Comparison of ENCODE assay signal across 22 cellular contexts in the genomic region with DNA sequence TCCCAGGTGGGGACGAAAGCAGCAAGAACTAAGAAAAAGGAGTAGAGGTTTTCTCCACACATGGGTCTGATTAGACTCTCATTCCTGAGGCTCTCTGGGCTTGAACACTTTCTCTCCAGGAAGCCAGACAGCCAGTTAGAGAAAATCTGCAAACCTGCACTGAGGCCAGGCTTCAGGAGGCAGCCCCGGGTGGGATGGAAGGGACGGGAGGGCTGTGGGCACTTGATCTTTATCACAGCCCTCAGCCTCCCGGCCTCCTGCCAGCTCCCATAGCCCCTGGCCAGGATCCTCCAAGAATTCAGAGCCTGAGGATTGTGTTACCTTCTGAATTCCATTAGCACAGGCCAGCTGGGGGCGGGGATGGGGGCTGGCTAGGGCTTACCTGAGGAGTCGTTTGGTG. TPM values are rescaled to one million over a fixed set of nuclear protein-coding genes. Genes with fewer than 3 reads are reported as not detected.
DNase-seq lines count a peak whose midpoint lies in the region; ATAC-seq and TF ChIP-seq lines count a peak whose summit lies in the region.
"Had no signal": no experiment of that assay in that cellular context is flagged by ENCODE, and none has a peak within 500 bp of the region (broad histone marks: within the 10 kb centered on the region; RNA-seq: fewer than 3 reads in every experiment).

No MANE protein-coding gene starts in this region.

- no peaks in the 10 kb centered on the region for H3K27me3 ChIP-seq in HUES6 (ENCODE audit: control insufficient read depth, insufficient read depth, low read length)
- H3K27me3 ChIP-seq in endodermal cell (ENCODE audit: control insufficient read depth, insufficient read depth, low read length, poor library complexity, severe bottlenecking): no peaks in the 10 kb centered on the region
- H3K27me3 ChIP-seq in mammary epithelial cell (ENCODE audit: insufficient read depth, low read length): no peaks in the 10 kb centered on the region
- H3K27me3 ChIP-seq in left lung: no peaks in the 10 kb centered on the region
- H3K27me3 ChIP-seq: gastroesophageal sphincter had no signal

- WGBS in endodermal cell (ENCODE audit: insufficient coverage in 1 of 2, insufficient read length in 1 of 2), 2 experiments: 46 to 70% methylated on average over 2 to 6 of the region's 6 CpGs
- 6% methylated on average over 3 of the region's 6 CpGs for WGBS in mammary epithelial cell (ENCODE audit: low coverage, missing lambda C conversion rate)

- peaks cover 8% of the 10 kb centered on the region for H3K4me1 Mint-ChIP-seq in endodermal cell
- peaks cover 13% of the 10 kb centered on the region for H3K4me1 Mint-ChIP-seq in nephron progenitor cell
- H3K4me1 Mint-ChIP-seq: activated naive CD8-positive, alpha-beta T cell treated with anti-CD3 and anti-CD28 coated beads, Interleukin-2, amount 10 ng/mL, durations not matched to agents 7 days and 5 days; CD4-positive, alpha-beta memory T cell had no signal

- no peaks in the 10 kb centered on the region for H3K9me3 Mint-ChIP-seq in endodermal cell
- H3K9me3 Mint-ChIP-seq in nephron progenitor cell: peaks cover under 1% of the 10 kb centered on the region
- H3K9me3 Mint-ChIP-seq: activated naive CD8-positive, alpha-beta T cell treated with anti-CD3 and anti-CD28 coated beads, Interleukin-2, amount 10 ng/mL, durations not matched to agents 7 days and 5 days had no signal

- peak; percentile 32 for DNase-seq in COR-L47 (lab: John Stamatoyannopoulos, UW)
- DNase-seq in endodermal cell: peak; percentile 87
- peak; percentile 20 for DNase-seq in nephron progenitor cell
- no peak for DNase-seq in mammary epithelial cell
- DNase-seq in left lung: no peak
- DNase-seq: activated CD4-positive, alpha-beta T cell treated with anti-CD3 and anti-CD28 coated beads, Interleukin-2, amount 50 U/mL, for 48 hours; activated CD4-positive, CD25-positive, alpha-beta regulatory T cell; activated CD8-positive, alpha-beta memory T cell treated with anti-CD3 and anti-CD28 coated beads, Interleukin-2, amount 50 U/mL, for 48 hours; activated naive CD8-positive, alpha-beta T cell treated with anti-CD3 and anti-CD28 coated beads, Interleukin-2, amount 10 ng/mL, durations not matched to agents 7 days and 5 days; CD4-positive, alpha-beta memory T cell; DMS79 treated with DMSO at 0.1 percent for 48 hours; effector CD8-positive, alpha-beta T cell; NCI-H1092; NCI-H446; psoas muscle; substantia nigra had no signal

- H3K36me3 ChIP-seq in HUES6 (ENCODE audit: control insufficient read depth, insufficient read depth, low read length) (no peaks in the 10 kb centered on the region), endodermal cell (ENCODE audit: control insufficient read depth, insufficient read depth, low read length) (no peaks in the 10 kb centered on the region), mammary epithelial cell (ENCODE audit: insufficient read depth, low read length) (no peaks in the 10 kb centered on the region), left lung (no peaks in the 10 kb centered on the region)
- H3K36me3 ChIP-seq: gastroesophageal sphincter had no signal

- H3K36me3 Mint-ChIP-seq in endodermal cell (ENCODE audit: low read depth) (no peaks in the 10 kb centered on the region), nephron progenitor cell (ENCODE audit: low read depth) (no peaks in the 10 kb centered on the region)
- H3K36me3 Mint-ChIP-seq: activated naive CD8-positive, alpha-beta T cell treated with anti-CD3 and anti-CD28 coated beads, Interleukin-2, amount 10 ng/mL, durations not matched to agents 7 days and 5 days; brain; CD4-positive, alpha-beta memory T cell; mesothelial cell of epicardium had no signal

- no peaks in the 10 kb centered on the region for H4K20me1 ChIP-seq in mammary epithelial cell (ENCODE audit: insufficient read depth, low read length)

- H3K27me3 Mint-ChIP-seq in endodermal cell (ENCODE audit: insufficient read depth): no peaks in the 10 kb centered on the region
- peaks cover 35% of the 10 kb centered on the region for H3K27me3 Mint-ChIP-seq in nephron progenitor cell (ENCODE audit: low read depth, poor library complexity)

- no peak overlapping the region for H3K4me3 ChIP-seq in HUES6 (ENCODE audit: low read depth, low read length)
- no peak overlapping the region for H3K4me3 ChIP-seq in endodermal cell (ENCODE audit: low read length)
- H3K4me3 ChIP-seq in mammary epithelial cell (replicated peaks in 1 of 3; ENCODE audit: insufficient read depth in 1 of 3, low read depth in 2 of 3, low read length in 3 of 3): no peak overlapping the region
- H3K4me3 ChIP-seq in left lung: no peak overlapping the region
- H3K4me3 ChIP-seq: gastroesophageal sphincter, psoas muscle had no signal

- TF ChIP-seq CTCF in endodermal cell (conservative IDR thresholded peaks at IDR 0.05) (no peak), nephron progenitor cell (IDR thresholded peaks at IDR 0.05) (no peak), mammary epithelial cell (conservative IDR thresholded peaks at IDR 0.05 in 1 of 2, IDR thresholded peaks at IDR 0.05 in 1 of 2; ENCODE audit: extremely low read depth in 1 of 2, insufficient read depth in 1 of 2, low read depth in 1 of 2, low read length in 2 of 2) (no peak), left lung (IDR thresholded peaks at IDR 0.05) (no peak)

- H2AFZ ChIP-seq in mammary epithelial cell (ENCODE audit: low read depth, low read length): no peak overlapping the region

- ATAC-seq in GM18907 (IDR thresholded peaks at IDR 0.05; ENCODE audit: unreplicated experiment): no peak
- ATAC-seq in left lung: no peak
- ATAC-seq: gastroesophageal sphincter, HepG2, psoas muscle had no signal

- no peaks in the 10 kb centered on the region for H3K79me2 ChIP-seq in mammary epithelial cell (ENCODE audit: insufficient read depth, low read length)

- no peaks in the 10 kb centered on the region for H3K9me3 ChIP-seq in HUES6 (ENCODE audit: control insufficient read depth, insufficient read depth, low read depth, low read length)
- no peaks in the 10 kb centered on the region for H3K9me3 ChIP-seq in endodermal cell (ENCODE audit: control insufficient read depth, low read length)
- no peaks in the 10 kb centered on the region for H3K9me3 ChIP-seq in mammary epithelial cell (replicated peaks; ENCODE audit: insufficient read depth, low read length)
- no peaks in the 10 kb centered on the region for H3K9me3 ChIP-seq in left lung
- H3K9me3 ChIP-seq: gastroesophageal sphincter, psoas muscle had no signal

- intact Hi-C loops in mammary epithelial cell (cut with micrococcal nuclease): no loop called here
- intact Hi-C loops in left lung (cut with DNase I): no loop called here

- no peak overlapping the region for H3K9ac ChIP-seq in HUES6 (ENCODE audit: low read length)
- H3K9ac ChIP-seq in endodermal cell (ENCODE audit: extremely low read depth, low read length, poor library complexity, severe bottlenecking): no peak overlapping the region
- no peak overlapping the region for H3K9ac ChIP-seq in mammary epithelial cell (ENCODE audit: insufficient read depth, low read length)

- H3K27ac ChIP-seq in HUES6 (ENCODE audit: low read depth, low read length) (peak overlapping the region; percentile 50; the same call in 1 of the 2 replicates), endodermal cell (ENCODE audit: low read depth, low read length) (no peak overlapping the region), mammary epithelial cell (ENCODE audit: insufficient read depth, low read depth, low read length) (no peak overlapping the region), left lung (no peak overlapping the region)
- H3K27ac ChIP-seq: gastroesophageal sphincter, psoas muscle had no signal

- H3K4me3 Mint-ChIP-seq in endodermal cell: no peak overlapping the region
- H3K4me3 Mint-ChIP-seq in nephron progenitor cell: no peak overlapping the region
- H3K4me3 Mint-ChIP-seq: activated naive CD8-positive, alpha-beta T cell treated with anti-CD3 and anti-CD28 coated beads, Interleukin-2, amount 10 ng/mL, durations not matched to agents 7 days and 5 days; CD4-positive, alpha-beta memory T cell; mesothelial cell of epicardium had no signal

- no peak overlapping the region for H3K4me2 ChIP-seq in mammary epithelial cell (ENCODE audit: insufficient read depth, low read depth, low read length)

- peaks cover 30% of the 10 kb centered on the region for H3K4me1 ChIP-seq in HUES6 (ENCODE audit: control insufficient read depth, insufficient read depth, low read length)
- no peaks in the 10 kb centered on the region for H3K4me1 ChIP-seq in endodermal cell (ENCODE audit: control insufficient read depth, insufficient read depth, low read length)
- no peaks in the 10 kb centered on the region for H3K4me1 ChIP-seq in mammary epithelial cell (ENCODE audit: insufficient read depth, low read length)
- no peaks in the 10 kb centered on the region for H3K4me1 ChIP-seq in left lung
- H3K4me1 ChIP-seq: gastroesophageal sphincter, psoas muscle had no signal

- CTCF ChIA-PET in mammary epithelial cell (lab: Charles Lee; ENCODE audit: low non-redundant PET): no interaction called here

- BruUV-seq in mammary epithelial cell (replicated peaks; lab: Mats Ljungman, UMichigan): no TSS peak

- in situ Hi-C loops in mammary epithelial cell (cut with MboI; ENCODE audit: low sequenced_read_pairs in 2 of 2): no loop called here

- no peak overlapping the region for H3K27ac Mint-ChIP-seq in endodermal cell
- no peak overlapping the region for H3K27ac Mint-ChIP-seq in nephron progenitor cell
- H3K27ac Mint-ChIP-seq: activated naive CD8-positive, alpha-beta T cell treated with anti-CD3 and anti-CD28 coated beads, Interleukin-2, amount 10 ng/mL, durations not matched to agents 7 days and 5 days; CD4-positive, alpha-beta memory T cell had no signal

- dilution Hi-C loops in mammary epithelial cell (cut with HindIII; ENCODE audit: low sequenced_read_pairs): loop anchor here (5.0 kb wide), 1 partner anchor 60 kb away; no protein-coding TSS in a partner anchor

RNA-seq across cellular contexts. Expression of gene SERTAD4, which starts 40.1 kb away (rescaled TPM):
- total RNA-seq in endodermal cell: 1 to 10 TPM in 1 of 2 donors, under 1 TPM in 1; 0.58 to 1.1 TPM
- polyA plus RNA-seq in endodermal cell (2013, experiment 1 of 2): 9.3 TPM
- polyA plus RNA-seq in endodermal cell (2013, experiment 2 of 2): 10.6 TPM
- 1 to 10 TPM in 1 of 2 donors, under 1 TPM in 1; 0.67 to 4.8 TPM for total RNA-seq in mammary epithelial cell
- polyA plus RNA-seq in mammary epithelial cell: 4.1 TPM
- 4.2 TPM for polyA minus RNA-seq in mammary epithelial cell
- 1 to 10 TPM; 5.0 to 7.5 TPM for total RNA-seq in left lung
- total RNA-seq: activated naive CD8-positive, alpha-beta T cell treated with anti-CD3 and anti-CD28 coated beads, Interleukin-2, amount 10 ng/mL, durations not matched to agents 7 days and 5 days; CD4-positive, alpha-beta memory T cell; HepG2 had no signal
- polyA plus RNA-seq: CD4-positive, alpha-beta memory T cell; HepG2 had no signal

RNA-seq across cellular contexts. Expression of gene HHAT, which starts 56.0 kb away (rescaled TPM):
- total RNA-seq in endodermal cell: 1 to 10 TPM; 6.9 to 9.8 TPM
- polyA plus RNA-seq in endodermal cell (2013, experiment 1 of 2): 6.6 TPM
- 5.7 TPM for polyA plus RNA-seq in endodermal cell (2013, experiment 2 of 2)
- 1 to 10 TPM; 1.8 to 9.8 TPM for total RNA-seq in mammary epithelial cell
- polyA plus RNA-seq in mammary epithelial cell: 1.8 TPM
- polyA minus RNA-seq in mammary epithelial cell: not detected
- 1 to 10 TPM; 3.4 to 8.6 TPM for total RNA-seq in left lung

Comparison
In these comparisons a context has a peak if more than half of its experiments do, and no peak if none do; other contexts are left out.
1. DNase-seq: peak in COR-L47 (single experiment), endodermal cell (single experiment) and nephron progenitor cell (single experiment); none in mammary epithelial cell (single experiment) and left lung (0 of 2).